ENCODE assay signal across 9 cellular contexts in genomic region chr5:35183243-35183955, GRCh38. TPM values are rescaled to one million over a fixed set of nuclear protein-coding genes. Genes with fewer than 3 reads are reported as not detected.
A peak's percentile ranks its signal among the peaks of the same experiment; 100 is the strongest.
DNase-seq lines count a peak whose midpoint lies in the region; ATAC-seq and TF ChIP-seq lines count a peak whose summit lies in the region.
"Had no signal": no experiment of that assay in that cellular context is flagged by ENCODE, and none has a peak within 500 bp of the region (broad histone marks: within the 10 kb centered on the region; RNA-seq: fewer than 3 reads in every experiment).

No MANE protein-coding gene starts in this region.

- peak; percentile 92 for ATAC-seq in GM19351 (IDR thresholded peaks at IDR 0.05; ENCODE audit: unreplicated experiment)
- ATAC-seq: T-cell had no signal

- DNase-seq in COR-L47 (lab: John Stamatoyannopoulos, UW) (peak; percentile 17), HK-2 (ENCODE audit: unreplicated experiment) (peak; percentile 22), SK-MEL-5 (ENCODE audit: low read depth, low spot score) (peak; percentile 83), fibroblast of gingiva (ENCODE audit: low read depth) (peak; percentile 38), ovary (peak in 4 of 5 donors; percentile 24 to 55 (median 46)), mucosa of gallbladder (ENCODE audit: low spot score) (no peak), NCI-H774 (lab: John Stamatoyannopoulos, UW) (no peak)

- H3K4me1 ChIP-seq in ovary (ENCODE audit: insufficient read depth), result no peaks in the 10 kb centered on the region

- H3K27ac ChIP-seq in ovary, result no peak overlapping the region

- intact Hi-C loops in ovary (cut with DNase I), result no loop called here

- WGBS in ovary, 3 donors, result 42 to 50% (median 46%) methylated on average over 4 of the region's 4 CpGs

- no peak overlapping the region for H3K4me3 ChIP-seq in ovary

- no peak for TF ChIP-seq EP300 in ovary (IDR thresholded peaks at IDR 0.05)

- TF ChIP-seq POLR2A in ovary (IDR thresholded peaks at IDR 0.05), result no peak

- TF ChIP-seq CTCF in ovary (IDR thresholded peaks at IDR 0.05), result no peak

- H3K27me3 ChIP-seq in ovary, result no peaks in the 10 kb centered on the region

- in situ Hi-C loops in SK-MEL-5 (cut with HindIII; ENCODE audit: low pct_unique_long_range_greater_than_20kb, low sequenced_read_pairs), result no loop called here

- no peaks in the 10 kb centered on the region for H3K36me3 ChIP-seq in ovary

- H3K9me3 ChIP-seq in ovary, result no peaks in the 10 kb centered on the region

RNA-seq across cellular contexts. Expression of gene PRLR, which starts 46.9 kb away (rescaled TPM):
- 21.4 and 22.2 TPM in 2 replicates for total RNA-seq in SK-MEL-5 (2014; rRNA removed; shearing (Covaris generic))
- polyA plus RNA-seq in SK-MEL-5 (2015; cell fraction: cytosol; rRNA removed), result 4.4 and 8.8 TPM in 2 replicates
- 7.2 and 13.2 TPM in 2 replicates for polyA plus RNA-seq in SK-MEL-5 (2015; cell fraction: nucleus; rRNA removed)
- total RNA-seq in ovary (10 to 100 TPM in 3 of 7 donors, 1 to 10 TPM in 4; 3.2 to 18.5 (median 8.1) TPM), mucosa of gallbladder (9.3 TPM)
- 10 to 100 TPM in 1 of 2 donors, 1 to 10 TPM in 1; 1.8 to 24.5 TPM for polyA plus RNA-seq in ovary

Comparison
In these comparisons a context has a peak if more than half of its experiments do, and no peak if none do; other contexts are left out.
1. DNase-seq: peak in COR-L47 (single experiment), HK-2 (single experiment), SK-MEL-5 (single experiment), fibroblast of gingiva (single experiment) and ovary (4 of 5); none in mucosa of gallbladder (single experiment) and NCI-H774 (single experiment).